ENCODE assay signal across 13 cellular contexts in the genomic region with DNA sequence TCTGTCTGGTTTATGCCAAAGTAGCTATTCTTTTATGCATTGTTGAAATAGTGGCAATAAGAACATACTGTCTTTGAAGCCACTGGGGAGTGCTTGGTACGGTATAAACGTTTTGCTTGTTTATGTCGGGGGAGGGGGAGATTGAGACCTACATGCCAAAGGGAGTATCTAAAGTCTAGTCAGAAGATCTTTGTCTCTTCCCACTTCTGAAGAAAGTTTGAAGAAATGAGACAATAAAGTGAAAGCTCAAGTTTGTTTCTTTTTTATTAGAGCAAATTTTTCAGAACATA. TPM values are rescaled to one million over a fixed set of nuclear protein-coding genes. Genes with fewer than 3 reads are reported as not detected.
DNase-seq lines count a peak whose midpoint lies in the region; ATAC-seq and TF ChIP-seq lines count a peak whose summit lies in the region.
"Had no signal": no experiment of that assay in that cellular context is flagged by ENCODE, and none has a peak within 500 bp of the region (broad histone marks: within the 10 kb centered on the region; RNA-seq: fewer than 3 reads in every experiment).

No MANE protein-coding gene starts in this region.

- H3K9me3 ChIP-seq in A673 (ENCODE audit: low read depth, low read length, poor library complexity, severe bottlenecking): no peaks in the 10 kb centered on the region
- H3K9me3 ChIP-seq in GM23248 (ENCODE audit: low read depth): no peaks in the 10 kb centered on the region
- H3K9me3 ChIP-seq in muscle layer of duodenum (ENCODE audit: control insufficient read depth in 1 of 2, low read length in 2 of 2): no peaks in the 10 kb centered on the region
- no peaks in the 10 kb centered on the region for H3K9me3 ChIP-seq in ascending aorta

- BruUV-seq in A673 (replicated peaks; lab: Mats Ljungman, UMichigan): no TSS peak

- peaks cover 78% of the 10 kb centered on the region for H3K36me3 ChIP-seq in A673 (ENCODE audit: insufficient read depth, low read length, poor library complexity, severe bottlenecking)
- peaks cover 46% of the 10 kb centered on the region for H3K36me3 ChIP-seq in GM23248 (ENCODE audit: low read depth)
- peaks cover 20 to 46% of the 10 kb centered on the region in 2 donors for H3K36me3 ChIP-seq in muscle layer of duodenum (ENCODE audit: control insufficient read depth in 1 of 2, insufficient read depth in 2 of 2, low read length in 2 of 2)
- H3K36me3 ChIP-seq in ascending aorta: peaks cover 31 to 41% of the 10 kb centered on the region in 2 donors

- H3K27me3 ChIP-seq in A673 (replicated peaks; ENCODE audit: insufficient read depth, low read depth, low read length, poor library complexity): no peaks in the 10 kb centered on the region
- H3K27me3 ChIP-seq in GM23248 (replicated peaks; ENCODE audit: insufficient read depth): no peaks in the 10 kb centered on the region
- no peaks in the 10 kb centered on the region for H3K27me3 ChIP-seq in muscle layer of duodenum (ENCODE audit: low read depth, low read length)
- no peaks in the 10 kb centered on the region for H3K27me3 ChIP-seq in ascending aorta

- H3K4me3 Mint-ChIP-seq in central memory CD8-positive, alpha-beta T cell: peak overlapping the region; percentile 66

- peaks cover 7% of the 10 kb centered on the region; the same call in 1 of the 2 replicates for H4K20me1 ChIP-seq in GM23248 (ENCODE audit: insufficient read depth)

- peaks cover 12% of the 10 kb centered on the region for H3K4me1 ChIP-seq in A673 (ENCODE audit: insufficient read depth, low read length, poor library complexity, severe bottlenecking)
- H3K4me1 ChIP-seq in GM23248 (ENCODE audit: insufficient read depth): peaks cover 19% of the 10 kb centered on the region
- H3K4me1 ChIP-seq in muscle layer of duodenum (ENCODE audit: control insufficient read depth in 1 of 2, insufficient read depth in 2 of 2, low read length in 2 of 2): peaks cover 2 to 23% of the 10 kb centered on the region in 2 donors
- H3K4me1 ChIP-seq in ascending aorta: peaks cover 0 to 3% of the 10 kb centered on the region in 2 donors

- peak overlapping the region; percentile 82 for H3K27ac Mint-ChIP-seq in central memory CD8-positive, alpha-beta T cell (ENCODE audit: low read depth)

- no peak for DNase-seq in A673 (ENCODE audit: low spot score)
- peak; percentile 14 for DNase-seq in GM23248
- no peak for DNase-seq in central memory CD8-positive, alpha-beta T cell (ENCODE audit: low spot score in 2 of 2)
- no peak for DNase-seq in ascending aorta (ENCODE audit: low spot score in 2 of 2)
- DNase-seq in central memory CD4-positive, alpha-beta T cell: no peak
- DNase-seq: activated CD4-positive, CD25-positive, alpha-beta regulatory T cell; NCI-H1417 treated with DMSO at 0.1 percent for 48 hours; NCI-H526; Right ventricle myocardium superior had no signal

- H3F3A ChIP-seq in GM23248 (ENCODE audit: insufficient read depth): peaks cover 9% of the 10 kb centered on the region; the same call in 1 of the 2 replicates

- no peak overlapping the region for H3K9ac ChIP-seq in GM23248

- ATAC-seq in central memory CD8-positive, alpha-beta T cell (replicated peaks; ENCODE audit: extremely low read depth, poor library complexity, severe bottlenecking): no peak
- ATAC-seq in SK-N-SH treated with all-trans-retinoic acid at 6 μM for 48 hours (no peak), HG02763 (IDR thresholded peaks at IDR 0.05; ENCODE audit: unreplicated experiment) (no peak)

- H3K4me3 ChIP-seq in A673 (ENCODE audit: low read depth, low read length, poor library complexity, severe bottlenecking) (no peak overlapping the region), GM23248 (no peak overlapping the region; the same call in 1 of the 2 replicates), muscle layer of duodenum (ENCODE audit: low read depth in 1 of 2, low read length in 2 of 2) (no peak overlapping the region), ascending aorta (no peak overlapping the region)
- H3K4me3 ChIP-seq: skin epidermis had no signal

- peaks cover 100% of the 10 kb centered on the region for H3K79me2 ChIP-seq in GM23248 (ENCODE audit: insufficient read depth)

- peaks cover 52% of the 10 kb centered on the region for H3K4me1 Mint-ChIP-seq in central memory CD8-positive, alpha-beta T cell

- no peaks in the 10 kb centered on the region for H3K9me2 ChIP-seq in GM23248 (ENCODE audit: insufficient read depth)

- intact Hi-C loops in A673 (cut with micrococcal nuclease; ENCODE audit: unreplicated experiment): no loop called here
- intact Hi-C loops in ascending aorta (cut with DNase I): no loop called here

- no peaks in the 10 kb centered on the region for H3K27me3 Mint-ChIP-seq in central memory CD8-positive, alpha-beta T cell

- H2AFZ ChIP-seq in GM23248: no peak overlapping the region

- in situ Hi-C loops in GM23248 (cut with MboI): no loop called here

- TF ChIP-seq CTCF in A673 (conservative IDR thresholded peaks at IDR 0.05; ENCODE audit: low read depth, low read length): no peak
- no peak for TF ChIP-seq CTCF in ascending aorta (IDR thresholded peaks at IDR 0.05)

- POLR2A ChIA-PET in A673 (lab: Charles Lee; ENCODE audit: low non-redundant PET): interaction anchor here (0.6 kb wide), 1 partner anchor 658 kb away, joined by 3 read pairs; no protein-coding TSS in a partner anchor

- H3K36me3 Mint-ChIP-seq in central memory CD8-positive, alpha-beta T cell (ENCODE audit: insufficient read depth): peaks cover 71% of the 10 kb centered on the region

- H3K27ac ChIP-seq in A673 (ENCODE audit: low read depth, low read length, poor library complexity, severe bottlenecking) (peak overlapping the region; percentile 53), GM23248 (no peak overlapping the region), muscle layer of duodenum (ENCODE audit: low read length) (peak overlapping the region; percentile 10), ascending aorta (no peak overlapping the region)

- H3K9me3 Mint-ChIP-seq in central memory CD8-positive, alpha-beta T cell: no peaks in the 10 kb centered on the region

- peak overlapping the region; percentile 7 for H3K4me2 ChIP-seq in GM23248 (ENCODE audit: unreplicated experiment)

- CTCF ChIA-PET in A673 (lab: Charles Lee): no interaction called here

- 37 to 38% methylated on average over 3 of the region's 3 CpGs for WGBS in GM23248 (ENCODE audit: low coverage in 1 of 2, low lambda C conversion rate in 2 of 2, missing lambda C conversion rate in 2 of 2), 2 experiments

TF ChIP-seq in SK-N-SH treated with all-trans-retinoic acid at 6 μM for 48 hours, 23 proteins besides CTCF, POLR2A, EP300 and RAD21 (continues in another document):
- TF ChIP-seq RARB (CRISPR knock-in tag; IDR thresholded peaks at IDR 0.05): no peak
- no peak for TF ChIP-seq POU6F1 (CRISPR knock-in tag; IDR thresholded peaks at IDR 0.05; ENCODE audit: borderline replicate concordance, low read depth)
- no peak for TF ChIP-seq ZNF8 (CRISPR knock-in tag; IDR thresholded peaks at IDR 0.05)
- TF ChIP-seq GLIS3 (CRISPR knock-in tag; IDR thresholded peaks at IDR 0.05): no peak
- TF ChIP-seq ARNTL (CRISPR knock-in tag; IDR thresholded peaks at IDR 0.05; ENCODE audit: borderline replicate concordance, low read depth): no peak
- no peak for TF ChIP-seq ZNF565 (CRISPR knock-in tag; conservative IDR thresholded peaks at IDR 0.05; ENCODE audit: low read depth)
- TF ChIP-seq TCF4 (CRISPR knock-in tag; IDR thresholded peaks at IDR 0.05; ENCODE audit: borderline replicate concordance): no peak
- TF ChIP-seq ZC3H10 (CRISPR knock-in tag; IDR thresholded peaks at IDR 0.05): no peak
- no peak for TF ChIP-seq ZFP3 (CRISPR knock-in tag; IDR thresholded peaks at IDR 0.05)
- TF ChIP-seq SNAI2 (CRISPR knock-in tag; IDR thresholded peaks at IDR 0.05): no peak
- TF ChIP-seq ESRRG (CRISPR knock-in tag; IDR thresholded peaks at IDR 0.05): no peak

RNA-seq across cellular contexts. Expression of gene AKIRIN1, which starts 6.8 kb away (rescaled TPM):
- total RNA-seq in A673 (2021): 76.3 and 87.0 TPM in 2 replicates
- total RNA-seq in GM23248 (2014; rRNA removed; shearing (Covaris generic)): 56.1 and 69.7 TPM in 2 replicates
- polyA plus RNA-seq in GM23248 (2016; fragmentation: Nextera tagmentation; extraction: Ambion mirVana): 65.5 and 68.5 TPM in 2 replicates
- total RNA-seq in ascending aorta: 29.6 TPM

RNA-seq across cellular contexts. Expression of gene NDUFS5, which starts 28.3 kb away (rescaled TPM):
- total RNA-seq in A673 (2021): 279 and 284 TPM in 2 replicates
- total RNA-seq in GM23248 (2014; rRNA removed; shearing (Covaris generic)): 257 and 319 TPM in 2 replicates
- polyA plus RNA-seq in GM23248 (2016; fragmentation: Nextera tagmentation; extraction: Ambion mirVana): 602 and 606 TPM in 2 replicates
- 194 TPM for total RNA-seq in ascending aorta

RNA-seq across cellular contexts. Expression of gene RHBDL2, which starts 56.2 kb away (rescaled TPM):
- total RNA-seq in A673 (2021) (not detected in 2 replicates), ascending aorta (not detected)
- total RNA-seq in GM23248 (2014; rRNA removed; shearing (Covaris generic)): 0.22 TPM in 1 of 2 replicates, not detected in the other
- 1.4 and 1.5 TPM in 2 replicates for polyA plus RNA-seq in GM23248 (2016; fragmentation: Nextera tagmentation; extraction: Ambion mirVana)
- total RNA-seq: Right ventricle myocardium superior had no signal

Comparison
In these comparisons a context has a peak if more than half of its experiments do, and no peak if none do; other contexts are left out.
1. H3K27ac ChIP-seq: peak in A673 (single experiment) and muscle layer of duodenum (single experiment); none in GM23248 (single experiment) and ascending aorta (0 of 2).